ENCODE assay signal across 1 cellular context in genomic region chr7:13988011-13988410, GRCh38.
TF ChIP-seq lines count a peak whose summit lies in the region.

No MANE protein-coding gene starts in this region.

TF ChIP-seq in H1, 55 proteins besides CTCF, POLR2A, EP300 and RAD21:
- TF ChIP-seq CEBPB (IDR thresholded peaks at IDR 0.05; ENCODE audit: low read depth, low read length), result no peak
- TF ChIP-seq CREB1 (IDR thresholded peaks at IDR 0.05), result no peak
